Comparison of ENCODE assay signal across 18 cellular contexts in the genomic region with DNA sequence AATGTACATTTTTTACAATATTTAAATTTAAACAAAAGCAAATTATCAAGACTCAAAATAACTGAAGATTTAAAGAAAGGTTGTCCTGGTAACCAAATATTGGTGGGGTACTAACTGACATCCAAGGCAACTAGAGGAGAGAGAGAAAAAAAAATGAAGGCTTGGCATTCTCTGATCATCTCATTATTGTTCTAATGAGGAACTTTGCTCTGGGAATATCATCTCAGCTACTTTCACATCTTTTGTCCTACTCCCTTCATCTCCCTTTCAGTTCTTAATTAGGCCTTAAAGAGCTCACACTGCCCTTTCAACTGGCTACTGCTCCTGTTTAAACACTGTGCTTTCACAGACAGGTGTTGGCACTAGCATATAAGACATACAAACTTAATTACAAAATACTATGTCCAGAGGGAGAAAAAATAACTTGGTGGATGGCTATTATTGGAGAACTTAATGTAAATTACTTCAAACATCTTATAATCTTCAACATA.
"Had no signal": no experiment of that assay in that cellular context is flagged by ENCODE, and none has a peak within 500 bp of the region (broad histone marks: within the 10 kb centered on the region; RNA-seq: fewer than 3 reads in every experiment).

No MANE protein-coding gene starts in this region.

- H2AFZ ChIP-seq: hepatocyte had no signal

- H3K36me3 ChIP-seq: cardiac muscle cell, pancreas had no signal

- DNase-seq: activated B cell treated with CpG ODN at 0.5 μM for 24 hours; activated CD4-positive, alpha-beta memory T cell treated with anti-CD3 and anti-CD28 coated beads for 36 hours; activated CD4-positive, alpha-beta T cell treated with anti-CD3 and anti-CD28 coated beads for 4 hours; activated T-cell treated with anti-CD3 and anti-CD28 coated beads for 4 hours; amniotic stem cell; dermis blood vessel endothelial cell; effector memory CD4-positive, alpha-beta T cell; mesenchymal stem cell; naive thymus-derived CD4-positive, alpha-beta T cell; pancreas; sigmoid colon; stimulated activated CD4-positive, alpha-beta T cell treated with anti-CD3 and anti-CD28 coated beads, Interleukin-4, amount 100 ng/mL, for 24 hours; testis had no signal

- H3K9me3 ChIP-seq: neutrophil, pancreas, sigmoid colon, testis had no signal

- H3K4me3 Mint-ChIP-seq: activated B cell treated with CpG ODN at 0.5 μM for 24 hours; activated CD4-positive, alpha-beta memory T cell treated with anti-CD3 and anti-CD28 coated beads for 36 hours; activated naive CD8-positive, alpha-beta T cell; naive thymus-derived CD4-positive, alpha-beta T cell; stimulated activated effector memory CD8-positive, alpha-beta T cell treated with anti-CD3 and anti-CD28 coated beads, Interleukin-12 subunit alpha, Interleukin-12 subunit beta, amount 100 ng/mL, for 72 hours had no signal

- H3K27me3 Mint-ChIP-seq: activated B cell treated with CpG ODN at 0.5 μM for 24 hours; activated CD4-positive, alpha-beta memory T cell treated with anti-CD3 and anti-CD28 coated beads for 36 hours; activated naive CD8-positive, alpha-beta T cell; naive thymus-derived CD4-positive, alpha-beta T cell had no signal

- H3K4me3 ChIP-seq: cardiac muscle cell, hepatocyte, pancreas, sigmoid colon, testis had no signal

- H3K27me3 ChIP-seq: cardiac muscle cell, hepatocyte, neutrophil, pancreas, sigmoid colon, testis had no signal

- H3K4me2 ChIP-seq: hepatocyte had no signal

- ATAC-seq: naive thymus-derived CD4-positive, alpha-beta T cell; pancreas; stimulated activated effector memory CD8-positive, alpha-beta T cell treated with anti-CD3 and anti-CD28 coated beads, Interleukin-12 subunit alpha, Interleukin-12 subunit beta, amount 100 ng/mL, for 72 hours had no signal

- H3K9me3 Mint-ChIP-seq: activated B cell treated with CpG ODN at 0.5 μM for 24 hours; activated CD4-positive, alpha-beta memory T cell treated with anti-CD3 and anti-CD28 coated beads for 36 hours; naive thymus-derived CD4-positive, alpha-beta T cell; stimulated activated effector memory CD8-positive, alpha-beta T cell treated with anti-CD3 and anti-CD28 coated beads, Interleukin-12 subunit alpha, Interleukin-12 subunit beta, amount 100 ng/mL, for 72 hours had no signal

- H3K27ac Mint-ChIP-seq: activated B cell treated with CpG ODN at 0.5 μM for 24 hours; activated CD4-positive, alpha-beta memory T cell treated with anti-CD3 and anti-CD28 coated beads for 36 hours; activated naive CD8-positive, alpha-beta T cell; naive thymus-derived CD4-positive, alpha-beta T cell; stimulated activated effector memory CD8-positive, alpha-beta T cell treated with anti-CD3 and anti-CD28 coated beads, Interleukin-12 subunit alpha, Interleukin-12 subunit beta, amount 100 ng/mL, for 72 hours had no signal

- H3K4me1 Mint-ChIP-seq: activated B cell treated with CpG ODN at 0.5 μM for 24 hours; stimulated activated effector memory CD8-positive, alpha-beta T cell treated with anti-CD3 and anti-CD28 coated beads, Interleukin-12 subunit alpha, Interleukin-12 subunit beta, amount 100 ng/mL, for 72 hours had no signal

- H3K79me2 ChIP-seq: hepatocyte had no signal

- H3K27ac ChIP-seq: cardiac muscle cell, hepatocyte, neutrophil, pancreas, sigmoid colon, testis had no signal

- H3K4me1 ChIP-seq: pancreas, sigmoid colon, testis had no signal
